In the genomic region with DNA sequence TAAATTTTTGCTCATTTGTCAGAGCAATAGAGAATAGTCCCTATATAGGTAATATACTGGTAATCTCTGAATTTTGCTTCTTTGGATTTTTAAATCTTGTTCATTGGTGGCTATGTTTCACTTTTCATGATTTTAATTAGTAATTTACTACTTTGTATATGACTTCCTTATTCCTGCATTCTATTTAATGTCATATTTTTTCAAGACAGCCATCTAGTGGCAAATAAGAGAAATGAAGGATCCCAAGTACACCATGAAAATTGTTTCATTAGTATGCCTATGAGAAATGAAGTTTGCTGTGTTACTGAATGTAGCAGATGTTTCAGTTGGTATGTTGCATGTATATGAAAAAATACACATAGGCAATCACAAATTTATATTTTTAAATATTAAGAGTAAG, we compare ENCODE assay signal across 8 cellular contexts.
DNase-seq lines count a peak whose midpoint lies in the region; ATAC-seq and TF ChIP-seq lines count a peak whose summit lies in the region.

No MANE protein-coding gene starts in this region.

- TF ChIP-seq POLR2A in transverse colon (IDR thresholded peaks at IDR 0.05): no peak

- H3K4me3 Mint-ChIP-seq in Calu3 (ENCODE audit: low read depth, unreplicated experiment): no peak overlapping the region
- no peak overlapping the region for H3K4me3 Mint-ChIP-seq in T-helper 17 cell

- no peaks in the 10 kb centered on the region for H3K4me1 Mint-ChIP-seq in Calu3 (ENCODE audit: low read depth, unreplicated experiment)
- H3K4me1 Mint-ChIP-seq in T-helper 17 cell: peaks cover 5% of the 10 kb centered on the region

- no TSS peak for BruUV-seq in Calu3 (replicated peaks; lab: Mats Ljungman, UMichigan)

- H3K27me3 ChIP-seq in left ventricle myocardium inferior (ENCODE audit: low read depth) (no peaks in the 10 kb centered on the region), transverse colon (no peaks in the 10 kb centered on the region)

- H3K4me1 ChIP-seq in left ventricle myocardium inferior (peaks cover 5% of the 10 kb centered on the region), transverse colon (no peaks in the 10 kb centered on the region)

- no peaks in the 10 kb centered on the region for H3K9me3 Mint-ChIP-seq in Calu3 (ENCODE audit: low read depth, unreplicated experiment)

- no peak overlapping the region for H3K27ac ChIP-seq in left ventricle myocardium inferior (replicated peaks)
- no peak overlapping the region for H3K27ac ChIP-seq in transverse colon

- H3K36me3 ChIP-seq in left ventricle myocardium inferior: peaks cover 18% of the 10 kb centered on the region
- H3K36me3 ChIP-seq in transverse colon: peaks cover 0 to 25% (median 0%) of the 10 kb centered on the region in 4 donors

- no peak for TF ChIP-seq EP300 in transverse colon (IDR thresholded peaks at IDR 0.05; ENCODE audit: low read depth)

- ATAC-seq in HG02678 (IDR thresholded peaks at IDR 0.05; ENCODE audit: unreplicated experiment): peak; percentile 62
- peak; percentile 68 for ATAC-seq in T-helper 17 cell
- ATAC-seq in HG03108 (IDR thresholded peaks at IDR 0.05; ENCODE audit: unreplicated experiment): no peak

- in situ Hi-C loops in transverse colon (cut with MboI; ENCODE audit: low pct_ligation_motif_present in 1 of 4, low pct_unique_long_range_greater_than_20kb in 1 of 4, low sequenced_read_pairs in 3 of 4): loop anchor here (10.0 to 25.0 kb wide), 2 partner anchors 93 to 101 kb away; no protein-coding TSS in a partner anchor

- H3K4me3 ChIP-seq in left ventricle myocardium inferior (no peak overlapping the region), transverse colon (no peak overlapping the region)

- CTCF ChIA-PET in Calu3 (lab: Charles Lee): interaction anchor here (0.6 to 0.7 kb wide), 3 partner anchors 25 to 1734 kb away, joined by 3 to 5 read pairs (median 3); no protein-coding TSS in a partner anchor

- peaks cover 7% of the 10 kb centered on the region for H3K36me3 Mint-ChIP-seq in Calu3 (ENCODE audit: insufficient read depth, unreplicated experiment)
- H3K36me3 Mint-ChIP-seq in T-helper 17 cell (ENCODE audit: low read depth): no peaks in the 10 kb centered on the region

- intact Hi-C loops in Calu3 (cut with micrococcal nuclease; ENCODE audit: unreplicated experiment) (loop anchor here (2.0 to 5.0 kb wide), 2 partner anchors 99 to 171 kb away; no protein-coding TSS in a partner anchor), left ventricle myocardium inferior (cut with micrococcal nuclease) (no loop called here), transverse colon (cut with DNase I; ENCODE audit: low total_unique reads) (loop anchor here (10.0 kb wide), 1 partner anchor 103 kb away; no protein-coding TSS in a partner anchor)

- no peaks in the 10 kb centered on the region for H3K27me3 Mint-ChIP-seq in Calu3 (ENCODE audit: unreplicated experiment)
- no peaks in the 10 kb centered on the region for H3K27me3 Mint-ChIP-seq in T-helper 17 cell

- H3K9me3 ChIP-seq in T-helper 17 cell (ENCODE audit: control insufficient read depth, low read length, poor library complexity, severe bottlenecking): no peaks in the 10 kb centered on the region
- H3K9me3 ChIP-seq in left ventricle myocardium inferior (replicated peaks): no peaks in the 10 kb centered on the region
- no peaks in the 10 kb centered on the region for H3K9me3 ChIP-seq in transverse colon

- TF ChIP-seq CTCF in Calu3 (IDR thresholded peaks at IDR 0.05; ENCODE audit: unreplicated experiment): peak; percentile 48
- peak; percentile 71 for TF ChIP-seq CTCF in left ventricle myocardium inferior (IDR thresholded peaks at IDR 0.05; ENCODE audit: borderline replicate concordance)
- TF ChIP-seq CTCF in transverse colon (IDR thresholded peaks at IDR 0.05): peak; percentile 43 to 67 (median 56)

- DNase-seq in Calu3 (no peak), T-helper 17 cell (no peak), left ventricle myocardium inferior (no peak), transverse colon (no peak), T1000 (lab: John Stamatoyannopoulos, UW) (no peak)
- no peak for DNase-seq in stimulated activated CD4-positive, alpha-beta T cell treated with anti-CD3 and anti-CD28 coated beads, Interleukin-4, amount 100 ng/mL, for 4 hours

- H3K27ac Mint-ChIP-seq in Calu3 (ENCODE audit: unreplicated experiment) (no peak overlapping the region), T-helper 17 cell (no peak overlapping the region)
